In the genomic region with DNA sequence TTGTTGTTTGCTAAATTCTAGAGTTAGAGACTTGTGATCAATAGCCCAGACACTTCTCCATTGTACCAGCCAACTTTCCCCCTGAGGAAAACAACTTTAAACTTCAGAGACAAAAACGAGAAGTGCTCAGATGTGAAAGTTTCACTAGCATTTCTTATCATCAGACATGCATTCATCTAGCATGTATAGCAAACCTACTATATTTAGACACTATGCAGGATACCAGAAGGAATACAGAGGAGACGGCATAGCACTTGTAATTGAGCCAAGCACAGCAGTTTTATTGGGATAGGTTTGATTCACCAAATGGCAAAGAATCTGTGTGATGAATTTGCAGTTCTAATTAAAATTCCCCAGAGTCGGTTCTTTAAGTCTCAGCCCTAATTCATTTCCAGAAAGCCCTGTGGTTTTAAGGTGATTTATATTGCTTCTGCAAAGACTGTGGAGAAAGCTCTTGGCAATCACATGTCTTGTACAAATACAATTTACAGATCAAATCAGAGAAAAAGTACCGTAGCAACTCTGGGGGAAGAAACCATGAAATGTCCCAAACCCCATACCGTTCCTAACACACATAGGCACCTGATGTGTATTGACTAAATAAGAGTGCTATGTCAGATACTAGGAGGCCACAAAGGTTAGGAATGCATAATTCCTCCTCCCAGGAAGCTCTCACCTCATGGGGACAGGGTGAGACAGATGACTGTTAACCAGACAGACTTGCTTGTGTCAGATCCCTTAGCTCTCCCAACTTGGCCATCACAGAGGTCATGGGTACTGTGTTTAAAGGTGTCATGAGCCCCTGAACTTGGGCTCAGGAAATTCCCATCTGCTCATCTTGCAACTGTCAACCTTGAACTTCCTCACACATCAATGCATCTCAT, we compare ENCODE assay signal across 9 cellular contexts.
DNase-seq lines count a peak whose midpoint lies in the region; ATAC-seq and TF ChIP-seq lines count a peak whose summit lies in the region.
"Had no signal": no experiment of that assay in that cellular context is flagged by ENCODE, and none has a peak within 500 bp of the region (broad histone marks: within the 10 kb centered on the region; RNA-seq: fewer than 3 reads in every experiment).

No MANE protein-coding gene starts in this region.

- H3K4me2 ChIP-seq in PC-9, result no peak overlapping the region

- H3K4me3 ChIP-seq in PC-9, result no peak overlapping the region

- intact Hi-C loops in PC-9 (cut with micrococcal nuclease; ENCODE audit: unreplicated experiment), result no loop called here

- H4K20me1 ChIP-seq in PC-9 (ENCODE audit: insufficient read depth), result no peaks in the 10 kb centered on the region

- POLR2A ChIA-PET in PC-9 (lab: Charles Lee; ENCODE audit: unreplicated experiment), result no interaction called here

- no peak overlapping the region for H2AFZ ChIP-seq in PC-9

- CTCF ChIA-PET in PC-9 (lab: Charles Lee), result no interaction called here

- BruUV-seq in PC-9 (replicated peaks; lab: Mats Ljungman, UMichigan), result no TSS peak

- no peak for TF ChIP-seq CTCF in GM10266 (IDR thresholded peaks at IDR 0.05; ENCODE audit: control insufficient read depth, insufficient read depth, low read depth, missing control alignments)
- no peak for TF ChIP-seq CTCF in PC-9 (conservative IDR thresholded peaks at IDR 0.05)

- H3K9me3 ChIP-seq in PC-9 (ENCODE audit: insufficient read depth, low read depth), result no peaks in the 10 kb centered on the region

- no peaks in the 10 kb centered on the region for H3K27me3 ChIP-seq in PC-9 (ENCODE audit: insufficient read depth, low read depth)

- no peaks in the 10 kb centered on the region for H3F3A ChIP-seq in PC-9 (ENCODE audit: insufficient read depth, low read depth)

- no peaks in the 10 kb centered on the region for H3K36me3 Mint-ChIP-seq in activated naive CD8-positive, alpha-beta T cell treated with anti-CD3 and anti-CD28 coated beads, Interleukin-2, amount 50 U/mL, for 24 hours (ENCODE audit: low read depth)

- H3K4me3 Mint-ChIP-seq in activated naive CD8-positive, alpha-beta T cell treated with anti-CD3 and anti-CD28 coated beads, Interleukin-2, amount 50 U/mL, for 24 hours, result peak overlapping the region; percentile 7
- H3K4me3 Mint-ChIP-seq: dendritic cell treated with granulocyte-macrophage colony-stimulating factor and Interleukin-4, amounts not matched to agents 40 ng/mL and 50 ng/mL, for 4 days had no signal

- ATAC-seq in GM19397 (IDR thresholded peaks at IDR 0.05; ENCODE audit: unreplicated experiment) (peak; percentile 52), HG03135 (IDR thresholded peaks at IDR 0.05; ENCODE audit: unreplicated experiment) (peak; percentile 65)
- peak; percentile 72 for ATAC-seq in activated naive CD8-positive, alpha-beta T cell treated with anti-CD3 and anti-CD28 coated beads, Interleukin-2, amount 50 U/mL, for 24 hours

- no peaks in the 10 kb centered on the region for H3K27me3 Mint-ChIP-seq in activated naive CD8-positive, alpha-beta T cell treated with anti-CD3 and anti-CD28 coated beads, Interleukin-2, amount 50 U/mL, for 24 hours
- H3K27me3 Mint-ChIP-seq: dendritic cell treated with granulocyte-macrophage colony-stimulating factor and Interleukin-4, amounts not matched to agents 40 ng/mL and 50 ng/mL, for 4 days had no signal

- peak overlapping the region; percentile 65 for H3K27ac Mint-ChIP-seq in activated naive CD8-positive, alpha-beta T cell treated with anti-CD3 and anti-CD28 coated beads, Interleukin-2, amount 50 U/mL, for 24 hours
- H3K27ac Mint-ChIP-seq: dendritic cell treated with granulocyte-macrophage colony-stimulating factor and Interleukin-4, amounts not matched to agents 40 ng/mL and 50 ng/mL, for 4 days had no signal

- no peaks in the 10 kb centered on the region for H3K36me3 ChIP-seq in PC-9 (ENCODE audit: low read depth)

- H3K79me2 ChIP-seq in PC-9 (ENCODE audit: low read depth), result no peaks in the 10 kb centered on the region

- peaks cover 51% of the 10 kb centered on the region for H3K4me1 Mint-ChIP-seq in activated naive CD8-positive, alpha-beta T cell treated with anti-CD3 and anti-CD28 coated beads, Interleukin-2, amount 50 U/mL, for 24 hours

- no peaks in the 10 kb centered on the region for H3K9me2 ChIP-seq in PC-9 (ENCODE audit: insufficient read depth)

- DNase-seq in GM10266 (ENCODE audit: extremely low spot score) (peak; percentile 22), dedifferentiated amniotic fluid mesenchymal stem cell (ENCODE audit: extremely low spot score) (no peak), PC-9 (no peak), NCI-H446 treated with DMSO at 0.1 percent for 48 hours (lab: John Stamatoyannopoulos, UW) (no peak), NCI-H345 (lab: John Stamatoyannopoulos, UW) (no peak)
- peak; percentile 11 for DNase-seq in activated naive CD8-positive, alpha-beta T cell treated with anti-CD3 and anti-CD28 coated beads, Interleukin-2, amount 50 U/mL, for 24 hours

- no peaks in the 10 kb centered on the region for H3K9me3 Mint-ChIP-seq in activated naive CD8-positive, alpha-beta T cell treated with anti-CD3 and anti-CD28 coated beads, Interleukin-2, amount 50 U/mL, for 24 hours
- H3K9me3 Mint-ChIP-seq: dendritic cell treated with granulocyte-macrophage colony-stimulating factor and Interleukin-4, amounts not matched to agents 40 ng/mL and 50 ng/mL, for 4 days had no signal

- H3K4me1 ChIP-seq in PC-9 (replicated peaks; ENCODE audit: insufficient read depth), result no peaks in the 10 kb centered on the region

- no peak overlapping the region for H3K27ac ChIP-seq in PC-9

Comparison
In these comparisons a context has a peak if more than half of its experiments do, and no peak if none do; other contexts are left out.
1. DNase-seq: peak in GM10266 (single experiment) and activated naive CD8-positive, alpha-beta T cell treated with anti-CD3 and anti-CD28 coated beads, Interleukin-2, amount 50 U/mL, for 24 hours (single experiment); none in dedifferentiated amniotic fluid mesenchymal stem cell (single experiment), PC-9 (0 of 2), NCI-H446 treated with DMSO at 0.1 percent for 48 hours (single experiment) and NCI-H345 (single experiment).
2. Peak in every context shown above with its lines, with median percentiles within 50 percentile points of each other: ATAC-seq.